ENCODE assay signal across 28 cellular contexts in the genomic region with DNA sequence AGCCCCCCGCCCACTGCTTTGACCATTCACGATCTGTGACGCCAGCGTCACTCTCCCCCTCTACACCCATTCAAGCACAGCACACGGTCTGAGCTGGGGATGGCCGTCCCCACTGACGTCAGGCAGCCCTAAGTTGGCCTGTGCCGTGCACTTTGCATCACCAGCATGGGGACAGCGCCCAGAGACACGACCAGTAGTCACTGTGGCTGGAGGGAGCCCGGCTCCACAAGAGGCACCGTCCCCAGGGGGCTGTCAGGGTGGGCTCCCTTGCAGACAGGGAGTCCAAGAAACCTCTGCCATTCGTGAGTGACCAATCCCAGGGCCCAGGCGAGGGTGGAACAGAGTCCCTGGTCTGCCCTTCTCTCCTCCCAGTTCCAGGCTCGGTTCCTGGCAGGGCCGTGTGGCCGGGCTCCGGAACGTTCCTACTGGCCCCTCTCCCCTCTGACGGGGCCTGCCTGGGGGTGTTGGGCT. TPM values are rescaled to one million over a fixed set of nuclear protein-coding genes. Genes with fewer than 3 reads are reported as not detected.
DNase-seq lines count a peak whose midpoint lies in the region; ATAC-seq and TF ChIP-seq lines count a peak whose summit lies in the region.
"Had no signal": no experiment of that assay in that cellular context is flagged by ENCODE, and none has a peak within 500 bp of the region (broad histone marks: within the 10 kb centered on the region; RNA-seq: fewer than 3 reads in every experiment).

No MANE protein-coding gene starts in this region.

- H3K9me2 ChIP-seq in GM23248 (ENCODE audit: insufficient read depth), result no peaks in the 10 kb centered on the region

- H3K9me3 ChIP-seq in naive thymus-derived CD4-positive, alpha-beta T cell (ENCODE audit: control insufficient read depth in 2 of 3, low read length in 3 of 3), result peaks cover 0 to 18% (median 0%) of the 10 kb centered on the region in 3 experiments
- H3K9me3 ChIP-seq in GM23248 (ENCODE audit: low read depth) (no peaks in the 10 kb centered on the region), gastrocnemius medialis (no peaks in the 10 kb centered on the region)

- no peaks in the 10 kb centered on the region for H3K27me3 ChIP-seq in naive thymus-derived CD4-positive, alpha-beta T cell (ENCODE audit: control insufficient read depth in 2 of 2, insufficient read depth in 2 of 2, low read length in 2 of 2)
- H3K27me3 ChIP-seq in GM23248 (replicated peaks; ENCODE audit: insufficient read depth) (no peaks in the 10 kb centered on the region; the same call in 1 of the 2 replicates), gastrocnemius medialis (peaks cover 5 to 11% (median 5%) of the 10 kb centered on the region in 3 donors)

- no peak overlapping the region for H3K9ac ChIP-seq in GM23248

- CTCF ChIA-PET in naive thymus-derived CD4-positive, alpha-beta T cell (lab: Charles Lee), result no interaction called here

- no peak overlapping the region for H3K4me3 ChIP-seq in naive thymus-derived CD4-positive, alpha-beta T cell (ENCODE audit: low read length)
- H3K4me3 ChIP-seq in GM23248 (no peak overlapping the region), gastrocnemius medialis (no peak overlapping the region)
- H3K4me3 ChIP-seq: SJSA1 had no signal

- intact Hi-C loops in cardiac septum (cut with DNase I) (no loop called here), left ventricle myocardium superior (cut with micrococcal nuclease) (no loop called here), gastrocnemius medialis (cut with DNase I; ENCODE audit: low total_unique reads) (no loop called here)
- intact Hi-C loops in naive thymus-derived CD4-positive, alpha-beta T cell (cut with micrococcal nuclease), result no loop called here

- no peaks in the 10 kb centered on the region for H3K4me1 Mint-ChIP-seq in chondrocyte (ENCODE audit: low read depth)
- H3K4me1 Mint-ChIP-seq in naive thymus-derived CD4-positive, alpha-beta T cell, result peaks cover 17 to 54% (median 42%) of the 10 kb centered on the region in 7 donors
- no peaks in the 10 kb centered on the region for H3K4me1 Mint-ChIP-seq in type B pancreatic cell (ENCODE audit: unreplicated experiment)

- peaks cover 28 to 36% of the 10 kb centered on the region in 2 donors for H3K4me1 ChIP-seq in naive thymus-derived CD4-positive, alpha-beta T cell (ENCODE audit: control insufficient read depth in 2 of 2, insufficient read depth in 2 of 2, low read length in 2 of 2)
- H3K4me1 ChIP-seq in GM23248 (ENCODE audit: insufficient read depth), result no peaks in the 10 kb centered on the region
- H3K4me1 ChIP-seq in gastrocnemius medialis, result no peaks in the 10 kb centered on the region
- H3K4me1 ChIP-seq: SJSA1 had no signal

- POLR2A ChIA-PET in naive thymus-derived CD4-positive, alpha-beta T cell (lab: Charles Lee), result interaction anchor here (1.1 kb wide), 1 partner anchor 96 kb away, joined by 5 read pairs; no protein-coding TSS in a partner anchor

- H3K4me2 ChIP-seq in GM23248 (ENCODE audit: unreplicated experiment), result no peak overlapping the region

- H3K9me3 Mint-ChIP-seq in chondrocyte (ENCODE audit: low read depth), result peaks cover 18% of the 10 kb centered on the region
- peaks cover 7 to 31% (median 22%) of the 10 kb centered on the region in 11 donors for H3K9me3 Mint-ChIP-seq in naive thymus-derived CD4-positive, alpha-beta T cell
- peaks cover 8% of the 10 kb centered on the region for H3K9me3 Mint-ChIP-seq in type B pancreatic cell

- H3K79me2 ChIP-seq in GM23248 (ENCODE audit: insufficient read depth), result no peaks in the 10 kb centered on the region

- no peak overlapping the region for H2AFZ ChIP-seq in GM23248

- H3K36me3 Mint-ChIP-seq in chondrocyte (ENCODE audit: low read depth), result peaks cover 2% of the 10 kb centered on the region
- peaks cover 3 to 22% (median 11%) of the 10 kb centered on the region in 5 donors for H3K36me3 Mint-ChIP-seq in naive thymus-derived CD4-positive, alpha-beta T cell
- no peaks in the 10 kb centered on the region for H3K36me3 Mint-ChIP-seq in type B pancreatic cell

- H3F3A ChIP-seq in GM23248 (ENCODE audit: insufficient read depth), result no peaks in the 10 kb centered on the region

- TF ChIP-seq CTCF in chondrocyte (IDR thresholded peaks at IDR 0.05) (no peak), type B pancreatic cell (conservative IDR thresholded peaks at IDR 0.05) (no peak), gastrocnemius medialis (IDR thresholded peaks at IDR 0.05 in 4 of 5, conservative IDR thresholded peaks at IDR 0.05 in 1 of 5) (no peak)

- H3K4me3 Mint-ChIP-seq in chondrocyte (ENCODE audit: unreplicated experiment) (no peak overlapping the region), type B pancreatic cell (no peak overlapping the region)
- H3K4me3 Mint-ChIP-seq in naive thymus-derived CD4-positive, alpha-beta T cell, result peak overlapping the region in 1 of 10 donors; percentile 27

- H3K27ac ChIP-seq in naive thymus-derived CD4-positive, alpha-beta T cell (ENCODE audit: low read depth, low read length), result no peak overlapping the region
- H3K27ac ChIP-seq in GM23248 (no peak overlapping the region), gastrocnemius medialis (no peak overlapping the region)
- H3K27ac ChIP-seq: SJSA1 had no signal

- H4K20me1 ChIP-seq in GM23248 (ENCODE audit: insufficient read depth), result no peaks in the 10 kb centered on the region

- TF ChIP-seq POLR2A in gastrocnemius medialis (IDR thresholded peaks at IDR 0.05), result no peak

- H3K36me3 ChIP-seq in naive thymus-derived CD4-positive, alpha-beta T cell (ENCODE audit: control insufficient read depth in 2 of 3, insufficient read depth in 3 of 3, low read length in 3 of 3), result no peaks in the 10 kb centered on the region
- no peaks in the 10 kb centered on the region for H3K36me3 ChIP-seq in GM23248 (ENCODE audit: low read depth)
- H3K36me3 ChIP-seq in gastrocnemius medialis, result no peaks in the 10 kb centered on the region
- H3K36me3 ChIP-seq: SJSA1 had no signal

- H3K27me3 Mint-ChIP-seq in chondrocyte (ENCODE audit: low read depth), result peaks cover 46% of the 10 kb centered on the region
- H3K27me3 Mint-ChIP-seq in naive thymus-derived CD4-positive, alpha-beta T cell, result peaks cover 0 to 4% (median 0%) of the 10 kb centered on the region in 5 donors
- H3K27me3 Mint-ChIP-seq in type B pancreatic cell, result peaks cover 6% of the 10 kb centered on the region
- H3K27me3 Mint-ChIP-seq: CD4-positive, CD25-positive, alpha-beta regulatory T cell had no signal

- ATAC-seq in left ventricle myocardium superior (no peak), gastrocnemius medialis (no peak)
- ATAC-seq in naive thymus-derived CD4-positive, alpha-beta T cell, result no peak

- peak; percentile 51 for DNase-seq in cardiac septum (ENCODE audit: low spot score)
- no peak for DNase-seq in left ventricle myocardium superior
- DNase-seq in chondrocyte (ENCODE audit: low spot score), result peak; percentile 86
- no peak for DNase-seq in naive thymus-derived CD4-positive, alpha-beta T cell
- peak; percentile 59 for DNase-seq in type B pancreatic cell (ENCODE audit: extremely low spot score, unreplicated experiment)
- no peak for DNase-seq in GM23248
- no peak for DNase-seq in gastrocnemius medialis
- DNase-seq in NCI-H2107 (lab: John Stamatoyannopoulos, UW), result no peak
- DNase-seq: CD4-positive, CD25-positive, alpha-beta regulatory T cell; COR-L47; DMS79; EL; GF-D8; Karpas-422; NCI-H1092; NCI-H1417 treated with DMSO at 0.1 percent for 48 hours; NCI-H1694 treated with DMSO at 0.1 percent for 48 hours; NCI-H2081; NCI-H2171; NCI-H226; NCI-H524; NCI-H774; Right ventricle myocardium superior had no signal

- WGBS in GM23248 (ENCODE audit: low coverage in 1 of 2, low lambda C conversion rate in 2 of 2, missing lambda C conversion rate in 2 of 2), 2 experiments, result 28 to 43% methylated on average over 19 to 20 of the region's 20 CpGs

- in situ Hi-C loops in GM23248 (cut with MboI), result no loop called here
- in situ Hi-C loops in gastrocnemius medialis (cut with MboI; ENCODE audit: low sequenced_read_pairs in 4 of 4), result no loop called here

- H3K27ac Mint-ChIP-seq in chondrocyte (ENCODE audit: unreplicated experiment) (no peak overlapping the region), type B pancreatic cell (no peak overlapping the region)
- peak overlapping the region in 7 of 9 donors; percentile 48 to 81 (median 58) for H3K27ac Mint-ChIP-seq in naive thymus-derived CD4-positive, alpha-beta T cell
- H3K27ac Mint-ChIP-seq: CD4-positive, CD25-positive, alpha-beta regulatory T cell had no signal

RNA-seq across cellular contexts. Expression of gene KRTAP10-8, which starts 2.3 kb away (rescaled TPM):
- not detected for total RNA-seq in cardiac septum
- not detected for total RNA-seq in left ventricle myocardium superior
- not detected in 3 replicates for total RNA-seq in chondrocyte
- total RNA-seq in naive thymus-derived CD4-positive, alpha-beta T cell, result not detected
- polyA plus RNA-seq in naive thymus-derived CD4-positive, alpha-beta T cell, result not detected
- total RNA-seq in type B pancreatic cell (ENCODE audit: low replicate concordance), result not detected in 2 replicates
- total RNA-seq in GM23248 (2014; rRNA removed; shearing (Covaris generic)), result not detected in 2 replicates
- polyA plus RNA-seq in GM23248 (2016; fragmentation: Nextera tagmentation; extraction: Ambion mirVana), result not detected in 2 replicates
- not detected for total RNA-seq in gastrocnemius medialis
- total RNA-seq: A172; CD4-positive, CD25-positive, alpha-beta regulatory T cell; H4; HT-29; Right ventricle myocardium superior; SJSA1 had no signal
- polyA plus RNA-seq: BJ; CD4-positive, CD25-positive, alpha-beta regulatory T cell had no signal

RNA-seq across cellular contexts. Expression of gene KRTAP10-9, which starts 12.7 kb away (rescaled TPM):
- total RNA-seq in cardiac septum (not detected), left ventricle myocardium superior (not detected), chondrocyte (not detected in 3 replicates), type B pancreatic cell (ENCODE audit: low replicate concordance) (not detected in 2 replicates), gastrocnemius medialis (not detected)
- not detected for total RNA-seq in naive thymus-derived CD4-positive, alpha-beta T cell
- polyA plus RNA-seq in naive thymus-derived CD4-positive, alpha-beta T cell, result not detected
- total RNA-seq in GM23248 (2014; rRNA removed; shearing (Covaris generic)), result not detected in 2 replicates
- polyA plus RNA-seq in GM23248 (2016; fragmentation: Nextera tagmentation; extraction: Ambion mirVana), result not detected in 2 replicates
- total RNA-seq: A172; CD4-positive, CD25-positive, alpha-beta regulatory T cell; H4; HT-29; Right ventricle myocardium superior; SJSA1 had no signal
- polyA plus RNA-seq: BJ; CD4-positive, CD25-positive, alpha-beta regulatory T cell had no signal

RNA-seq across cellular contexts. Expression of gene KRTAP10-7, which starts 13.8 kb away (rescaled TPM):
- total RNA-seq in cardiac septum (not detected), left ventricle myocardium superior (not detected), chondrocyte (not detected in 3 replicates), type B pancreatic cell (ENCODE audit: low replicate concordance) (not detected in 2 replicates), gastrocnemius medialis (not detected)
- not detected for total RNA-seq in naive thymus-derived CD4-positive, alpha-beta T cell
- polyA plus RNA-seq in naive thymus-derived CD4-positive, alpha-beta T cell, result not detected
- total RNA-seq in GM23248 (2014; rRNA removed; shearing (Covaris generic)), result not detected in 2 replicates
- polyA plus RNA-seq in GM23248 (2016; fragmentation: Nextera tagmentation; extraction: Ambion mirVana), result not detected in 2 replicates
- total RNA-seq: A172; CD4-positive, CD25-positive, alpha-beta regulatory T cell; H4; HT-29; Right ventricle myocardium superior; SJSA1 had no signal
- polyA plus RNA-seq: BJ; CD4-positive, CD25-positive, alpha-beta regulatory T cell had no signal

RNA-seq across cellular contexts. Expression of gene KRTAP10-6, which starts 21.9 kb away (rescaled TPM):
- total RNA-seq in cardiac septum (not detected), left ventricle myocardium superior (not detected), chondrocyte (not detected in 3 replicates), type B pancreatic cell (ENCODE audit: low replicate concordance) (not detected in 2 replicates), gastrocnemius medialis (not detected)
- not detected for total RNA-seq in naive thymus-derived CD4-positive, alpha-beta T cell
- not detected for polyA plus RNA-seq in naive thymus-derived CD4-positive, alpha-beta T cell
- total RNA-seq in GM23248 (2014; rRNA removed; shearing (Covaris generic)), result not detected in 2 replicates
- not detected in 2 replicates for polyA plus RNA-seq in GM23248 (2016; fragmentation: Nextera tagmentation; extraction: Ambion mirVana)
- total RNA-seq: A172; CD4-positive, CD25-positive, alpha-beta regulatory T cell; H4; HT-29; Right ventricle myocardium superior; SJSA1 had no signal
- polyA plus RNA-seq: BJ; CD4-positive, CD25-positive, alpha-beta regulatory T cell had no signal

RNA-seq across cellular contexts. Expression of gene KRTAP10-10, which starts 23.0 kb away (rescaled TPM):
- total RNA-seq in cardiac septum, result not detected
- not detected for total RNA-seq in left ventricle myocardium superior
- total RNA-seq in chondrocyte, result not detected in 3 replicates
- not detected for total RNA-seq in naive thymus-derived CD4-positive, alpha-beta T cell
- polyA plus RNA-seq in naive thymus-derived CD4-positive, alpha-beta T cell, result not detected
- not detected in 2 replicates for total RNA-seq in type B pancreatic cell (ENCODE audit: low replicate concordance)
- not detected in 2 replicates for total RNA-seq in GM23248 (2014; rRNA removed; shearing (Covaris generic))
- not detected in 2 replicates for polyA plus RNA-seq in GM23248 (2016; fragmentation: Nextera tagmentation; extraction: Ambion mirVana)
- total RNA-seq in gastrocnemius medialis, result not detected
- total RNA-seq: A172; CD4-positive, CD25-positive, alpha-beta regulatory T cell; H4; HT-29; Right ventricle myocardium superior; SJSA1 had no signal
- polyA plus RNA-seq: BJ; CD4-positive, CD25-positive, alpha-beta regulatory T cell had no signal

Comparison
In these comparisons a context has a peak if more than half of its experiments do, and no peak if none do; other contexts are left out.
1. DNase-seq: peak in cardiac septum (single experiment), chondrocyte (single experiment) and type B pancreatic cell (single experiment); none in left ventricle myocardium superior (single experiment), naive thymus-derived CD4-positive, alpha-beta T cell (0 of 9), GM23248 (single experiment), gastrocnemius medialis (0 of 2) and NCI-H2107 (single experiment).
2. H3K27ac Mint-ChIP-seq: peak in naive thymus-derived CD4-positive, alpha-beta T cell (7 of 9); none in chondrocyte (single experiment) and type B pancreatic cell (single experiment).